In the genomic region with DNA sequence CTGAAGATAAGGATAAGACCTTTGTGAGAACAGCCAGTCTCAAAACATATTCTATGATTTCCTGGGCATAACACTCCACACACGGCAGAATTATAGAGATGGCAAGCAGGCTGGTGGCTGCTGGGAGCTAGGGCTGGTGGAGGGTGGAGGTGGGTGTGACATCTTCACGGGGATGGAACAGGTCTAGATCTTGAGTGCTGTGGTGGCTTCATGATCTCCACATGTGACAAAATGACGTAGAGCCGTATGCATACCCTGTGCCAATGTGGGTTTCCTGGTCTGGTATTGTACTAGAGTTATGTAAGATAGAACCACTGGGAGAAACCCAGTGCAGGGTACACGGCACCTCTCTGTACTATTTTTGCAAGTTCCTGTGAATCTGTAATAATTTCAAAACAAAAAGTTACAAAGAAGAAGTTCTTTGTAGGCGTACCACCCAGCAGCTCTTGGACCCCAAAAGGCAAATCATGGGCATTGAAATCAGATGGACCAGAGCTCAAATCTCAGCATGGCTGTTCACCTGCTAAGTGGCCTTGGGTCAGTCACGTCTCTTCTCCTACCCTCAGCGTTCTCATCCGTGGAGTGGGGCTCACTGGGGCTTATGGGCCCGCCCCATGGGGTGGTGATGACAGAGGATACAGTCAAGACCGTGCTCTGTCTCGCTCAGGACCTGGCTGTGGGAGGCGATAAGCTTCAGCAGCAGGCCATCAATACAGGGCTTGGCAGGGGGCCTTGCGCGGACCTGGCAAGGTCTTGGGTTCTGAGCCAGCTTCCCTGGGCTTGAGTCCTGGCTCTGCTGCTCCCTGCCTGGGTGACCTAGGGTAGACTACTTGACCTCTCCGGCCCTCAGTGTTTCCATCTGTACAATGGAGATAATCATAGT, we compare ENCODE assay signal across 1 cellular context.
TF ChIP-seq lines count a peak whose summit lies in the region.

No MANE protein-coding gene starts in this region.

TF ChIP-seq in K562, 482 proteins besides CTCF, POLR2A, EP300 and RAD21 (continued from another document):
- TF ChIP-seq, protein P1, sequence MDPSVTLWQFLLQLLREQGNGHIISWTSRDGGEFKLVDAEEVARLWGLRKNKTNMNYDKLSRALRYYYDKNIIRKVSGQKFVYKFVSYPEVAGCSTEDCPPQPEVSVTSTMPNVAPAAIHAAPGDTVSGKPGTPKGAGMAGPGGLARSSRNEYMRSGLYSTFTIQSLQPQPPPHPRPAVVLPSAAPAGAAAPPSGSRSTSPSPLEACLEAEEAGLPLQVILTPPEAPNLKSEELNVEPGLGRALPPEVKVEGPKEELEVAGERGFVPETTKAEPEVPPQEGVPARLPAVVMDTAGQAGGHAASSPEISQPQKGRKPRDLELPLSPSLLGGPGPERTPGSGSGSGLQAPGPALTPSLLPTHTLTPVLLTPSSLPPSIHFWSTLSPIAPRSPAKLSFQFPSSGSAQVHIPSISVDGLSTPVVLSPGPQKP (CRISPR knock-in tag; IDR thresholded peaks at IDR 0.05) = no peak
